In genomic region chr5:179858586-179859427, GRCh38 we compare ENCODE assay signal across 1 cellular context.
TF ChIP-seq lines count a peak whose summit lies in the region.

TSS of gene MRNIP (minus strand) at chr5:179858817. CDS start at chr5:179858796, 21 bp downstream.

TF ChIP-seq in K562, 482 proteins besides CTCF, POLR2A, EP300 and RAD21 (continued from another document and continues in another):
- TF ChIP-seq CLOCK (CRISPR knock-in tag; IDR thresholded peaks at IDR 0.05; ENCODE audit: borderline replicate concordance) (no peak), TGIF2 (CRISPR knock-in tag; IDR thresholded peaks at IDR 0.05) (no peak), XRCC4 (IDR thresholded peaks at IDR 0.05; ENCODE audit: extremely low read depth, insufficient read depth, insufficient read length) (no peak), MCM5 (IDR thresholded peaks at IDR 0.05; ENCODE audit: low read depth) (no peak), ZBTB1 (CRISPR knock-in tag; IDR thresholded peaks at IDR 0.05; ENCODE audit: borderline replicate concordance, low read depth) (no peak), ZNF444 (CRISPR knock-in tag; IDR thresholded peaks at IDR 0.05) (no peak), ZBTB12 (CRISPR knock-in tag; IDR thresholded peaks at IDR 0.05) (no peak), NKRF (IDR thresholded peaks at IDR 0.05; ENCODE audit: borderline replicate concordance) (peak; percentile 89; the same call in 1 of the 2 replicates), LCOR (CRISPR knock-in tag; IDR thresholded peaks at IDR 0.05) (no peak; the same call in 1 of the 2 replicates), PBX2 (CRISPR knock-in tag; IDR thresholded peaks at IDR 0.05; ENCODE audit: low read depth) (no peak), PBX2 (tag; conservative IDR thresholded peaks at IDR 0.05; ENCODE audit: low read depth) (no peak), ZNF140 (CRISPR knock-in tag; IDR thresholded peaks at IDR 0.05) (no peak), NR0B1 (IDR thresholded peaks at IDR 0.05; ENCODE audit: partially characterized antibody) (no peak), ESRRA (IDR thresholded peaks at IDR 0.05; ENCODE audit: borderline replicate concordance, low read depth) (no peak), CBX8 (IDR thresholded peaks at IDR 0.05; ENCODE audit: borderline replicate concordance, extremely low read depth, low read depth, low read length, poor library complexity, severe bottlenecking) (no peak), CC2D1A (IDR thresholded peaks at IDR 0.05) (no peak), SRSF9 (IDR thresholded peaks at IDR 0.05; ENCODE audit: borderline replicate concordance, low read depth, low read length) (no peak), NONO (IDR thresholded peaks at IDR 0.05; ENCODE audit: low read depth in 2 of 2, low read length in 1 of 2) (no peak), ZNF778 (CRISPR knock-in tag; IDR thresholded peaks at IDR 0.05) (no peak), HINFP (tag; conservative IDR thresholded peaks at IDR 0.05; ENCODE audit: low read depth) (no peak), CHD2 (IDR thresholded peaks at IDR 0.05; ENCODE audit: low read depth, low read length) (0 out of 2 replicates have a peak, but pooled peaks have one; percentile 21), THRAP3 (IDR thresholded peaks at IDR 0.05; ENCODE audit: borderline replicate concordance) (no peak), HDAC8 (tag; IDR thresholded peaks at IDR 0.05) (no peak), ZNF512 (tag; IDR thresholded peaks at IDR 0.05) (no peak), ZKSCAN3 (CRISPR knock-in tag; IDR thresholded peaks at IDR 0.05) (no peak), ZMIZ1 (IDR thresholded peaks at IDR 0.05; ENCODE audit: low read depth in 2 of 2, low read length in 2 of 2) (no peak), ZBTB34 (CRISPR knock-in tag; IDR thresholded peaks at IDR 0.05) (no peak)
